Comparison of ENCODE assay signal across 10 cellular contexts in genomic region chr6:140052757-140053729, GRCh38.
DNase-seq lines count a peak whose midpoint lies in the region; ATAC-seq and TF ChIP-seq lines count a peak whose summit lies in the region.
"Had no signal": no experiment of that assay in that cellular context is flagged by ENCODE, and none has a peak within 500 bp of the region (broad histone marks: within the 10 kb centered on the region; RNA-seq: fewer than 3 reads in every experiment).

No MANE protein-coding gene starts in this region.

- TF ChIP-seq CTCF in heart left ventricle (IDR thresholded peaks at IDR 0.05) (peak in 8 of 12 donors; percentile 6 to 44 (median 14)), transverse colon (IDR thresholded peaks at IDR 0.05) (peak in 4 of 5 experiments; percentile 16 to 39 (median 30))

- no peaks in the 10 kb centered on the region for H3K36me3 ChIP-seq in heart left ventricle
- H3K36me3 ChIP-seq in transverse colon = no peaks in the 10 kb centered on the region
- H3K36me3 ChIP-seq: thoracic aorta had no signal

- in situ Hi-C loops in transverse colon (cut with MboI; ENCODE audit: low pct_ligation_motif_present in 1 of 4, low pct_unique_long_range_greater_than_20kb in 1 of 4, low sequenced_read_pairs in 3 of 4) = no loop called here

- TF ChIP-seq EP300 in transverse colon (IDR thresholded peaks at IDR 0.05; ENCODE audit: low read depth) = no peak

- ATAC-seq in heart left ventricle = peak; percentile 10 to 53 (median 25)
- no peak for ATAC-seq in Right ventricle myocardium superior (ENCODE audit: poor library complexity)

- WGBS in heart left ventricle, 4 donors = 77 to 83% (median 80%) methylated on average over 6 of the region's 6 CpGs
- WGBS in transverse colon (ENCODE audit: low coverage in 1 of 2), 2 donors = 63 to 77% methylated on average over 4 to 6 of the region's 6 CpGs

- no peak for DNase-seq in heart left ventricle
- no peak for DNase-seq in Right ventricle myocardium superior
- peak; percentile 65 for DNase-seq in OCI-M1 (lab: John Stamatoyannopoulos, UW)
- peak; percentile 50 for DNase-seq in fibroblast of peridontal ligament (ENCODE audit: extremely low read depth)
- DNase-seq in transverse colon = no peak
- no peak for DNase-seq in NCI-H345 treated with DMSO at 0.1 percent for 48 hours (lab: John Stamatoyannopoulos, UW; ENCODE audit: unreplicated experiment)
- DNase-seq in caudate nucleus (lab: John Stamatoyannopoulos, UW) = no peak
- DNase-seq in hepatic stellate cell (ENCODE audit: low spot score) = no peak

- H3K9me3 ChIP-seq in heart left ventricle (no peaks in the 10 kb centered on the region), transverse colon (no peaks in the 10 kb centered on the region)
- H3K9me3 ChIP-seq: thoracic aorta had no signal

- H3K4me1 ChIP-seq in heart left ventricle (peaks cover 0 to 14% (median 0%) of the 10 kb centered on the region in 12 donors), transverse colon (peaks cover 0 to 5% (median 0%) of the 10 kb centered on the region in 4 donors)

- no peaks in the 10 kb centered on the region for H3K27me3 ChIP-seq in heart left ventricle
- H3K27me3 ChIP-seq in transverse colon = no peaks in the 10 kb centered on the region

- H3K27ac ChIP-seq in heart left ventricle (peak overlapping the region in 3 of 12 donors; percentile 6 to 32 (median 12)), transverse colon (no peak overlapping the region), caudate nucleus (ENCODE audit: low read depth, low read length) (no peak overlapping the region)
- H3K27ac ChIP-seq: coronary artery, thoracic aorta had no signal

- intact Hi-C loops in heart left ventricle (cut with DNase I) = loop anchor here in 3 of 10 donors (10.0 kb wide), 2 partner anchors 288 to 678 kb away; partner anchors contain the start of gene CITED2 (in 2 of the 3)
- intact Hi-C loops in Right ventricle myocardium superior (cut with DNase I) = no loop called here
- intact Hi-C loops in transverse colon (cut with DNase I; ENCODE audit: low total_unique reads) = no loop called here

- no peak overlapping the region for H3K4me3 ChIP-seq in heart left ventricle
- H3K4me3 ChIP-seq in transverse colon = no peak overlapping the region
- H3K4me3 ChIP-seq: coronary artery, thoracic aorta had no signal

- TF ChIP-seq POLR2A in heart left ventricle (IDR thresholded peaks at IDR 0.05) (no peak), transverse colon (IDR thresholded peaks at IDR 0.05) (no peak)

Comparison
In these comparisons a context has a peak if more than half of its experiments do, and no peak if none do; other contexts are left out.
1. DNase-seq: peak in OCI-M1 (single experiment) and fibroblast of peridontal ligament (single experiment); none in heart left ventricle (0 of 5), Right ventricle myocardium superior (single experiment), transverse colon (single experiment), NCI-H345 treated with DMSO at 0.1 percent for 48 hours (single experiment), caudate nucleus (0 of 61) and hepatic stellate cell (single experiment).